In genomic region chr6:138001750-138002349, GRCh38 we compare ENCODE assay signal across 8 cellular contexts.
DNase-seq lines count a peak whose midpoint lies in the region; ATAC-seq, FAIRE-seq and TF ChIP-seq lines count a peak whose summit lies in the region.

No MANE protein-coding gene starts in this region.

- FAIRE-seq in A204.1 (lab: Jason Lieb, UNC): peak; percentile 99
- FAIRE-seq in GM12892 (lab: Jason Lieb, UNC): peak; percentile 90

- H3K4me1 Mint-ChIP-seq in naive B cell: peaks cover 0 to 2% (median 0%) of the 10 kb centered on the region in 3 donors

- H3K36me3 Mint-ChIP-seq in naive B cell: peaks cover 0 to 4% of the 10 kb centered on the region in 2 donors

- no peak overlapping the region for H3K27ac Mint-ChIP-seq in naive B cell

- DNase-seq in GM12892 (ENCODE audit: insufficient read length): no peak
- DNase-seq in NOMO-1 (lab: John Stamatoyannopoulos, UW; ENCODE audit: unreplicated experiment in 2 of 2): peak; percentile 35 to 54
- peak; percentile 9 for DNase-seq in activated CD8-positive, alpha-beta memory T cell treated with anti-CD3 and anti-CD28 coated beads, Interleukin-2, amount 50 U/mL, for 24 hours (ENCODE audit: extremely low read depth)
- DNase-seq in epidermal melanocyte (ENCODE audit: insufficient read length, low spot score): peak; percentile 44
- peak; percentile 33 for DNase-seq in naive B cell
- DNase-seq in stimulated activated naive CD4-positive, alpha-beta T cell (lab: John Stamatoyannopoulos, UW): peak; percentile 25 to 71 (median 48)

- H3K27me3 Mint-ChIP-seq in naive B cell: peaks cover 13 to 22% (median 14%) of the 10 kb centered on the region in 3 donors

- H3K9me3 Mint-ChIP-seq in naive B cell: peaks cover 2 to 16% (median 12%) of the 10 kb centered on the region in 7 donors

- no peak overlapping the region for H3K4me3 Mint-ChIP-seq in naive B cell

- ATAC-seq in naive B cell (ENCODE audit: low read depth in 2 of 2) (peak in 1 of 2 donors; percentile 50), HG02840 (IDR thresholded peaks at IDR 0.05; ENCODE audit: low FRiP score, unreplicated experiment) (no peak)

- TF ChIP-seq POLR2A in GM12892 (IDR thresholded peaks at IDR 0.05; ENCODE audit: low read depth, low read length): no peak
